Comparison of ENCODE assay signal across 8 cellular contexts in the genomic region with DNA sequence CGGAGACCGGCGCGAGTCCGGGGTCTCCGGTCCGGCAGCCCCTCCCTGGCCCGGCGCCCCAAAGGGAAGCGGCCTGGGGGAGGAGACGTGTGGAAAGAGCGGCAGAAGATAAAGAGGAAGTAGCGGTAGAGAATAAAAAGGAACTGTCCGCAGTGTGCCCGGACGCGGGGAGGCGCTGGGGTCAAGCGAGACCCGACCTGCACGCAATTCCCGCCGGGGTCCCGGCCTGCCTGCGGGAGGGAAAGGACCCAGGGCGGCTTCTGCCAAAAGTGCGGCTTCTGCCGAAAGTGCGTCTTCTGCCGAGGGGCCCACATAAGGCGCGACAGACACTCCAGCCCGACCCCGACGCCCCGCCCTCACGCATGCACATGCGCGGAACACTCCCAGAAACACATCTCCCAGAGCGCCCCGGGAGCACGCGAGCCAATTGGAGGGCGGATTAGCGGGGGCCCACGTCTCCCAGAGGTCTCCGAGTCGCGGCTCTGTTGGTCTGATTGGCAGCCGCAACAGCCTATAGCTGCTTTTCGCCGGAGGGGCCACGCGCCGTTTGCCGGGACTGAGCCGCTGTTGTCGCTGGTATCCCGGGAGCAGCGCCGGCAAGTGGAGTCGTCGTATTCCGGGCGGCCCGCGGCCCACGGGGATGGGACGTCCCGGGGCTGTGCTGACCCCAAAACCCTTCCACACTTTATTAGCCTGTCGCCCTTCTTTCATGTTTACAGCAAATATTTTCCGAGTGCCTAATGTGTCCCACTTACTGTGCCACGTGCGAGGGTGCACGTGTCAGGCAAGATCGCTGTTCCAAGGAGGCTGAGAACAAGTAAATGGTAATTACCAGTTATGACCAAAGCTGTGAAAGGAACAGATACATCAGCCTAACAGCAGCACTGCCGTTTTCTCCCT. TPM values are rescaled to one million over a fixed set of nuclear protein-coding genes. Genes with fewer than 3 reads are reported as not detected.
DNase-seq lines count a peak whose midpoint lies in the region; ATAC-seq and TF ChIP-seq lines count a peak whose summit lies in the region.

No MANE protein-coding gene starts in this region.

- H3K4me3 ChIP-seq in choroid plexus epithelial cell (ENCODE audit: low read depth, low read length) = peak overlapping the region; percentile 84

- H3K27me3 ChIP-seq in layer of hippocampus (ENCODE audit: control insufficient read depth, insufficient read depth, low read length) = no peaks in the 10 kb centered on the region

- DNase-seq in Ammon's horn (ENCODE audit: low spot score) (peak; percentile 99), NCI-H460 (ENCODE audit: extremely low read depth, low read depth) (peak; percentile 98), choroid plexus epithelial cell (ENCODE audit: low read depth) (peak; percentile 98)
- peak; percentile 91 to 97 for DNase-seq in activated CD4-positive, alpha-beta T cell treated with anti-CD3 and anti-CD28 coated beads for 24 hours (ENCODE audit: low read depth in 2 of 2)
- DNase-seq in stimulated activated CD4-positive, alpha-beta T cell treated with anti-CD3 and anti-CD28 coated beads, Interleukin-1b, Interleukin-23, amount 100 ng/mL, for 4 hours (ENCODE audit: low read depth in 2 of 2) = peak; percentile 92 to 98

- TF ChIP-seq CTCF in choroid plexus epithelial cell (conservative IDR thresholded peaks at IDR 0.05; ENCODE audit: low read depth, low read length) = peak; percentile 39

- peak overlapping the region; percentile 84 for H3K27ac ChIP-seq in layer of hippocampus (ENCODE audit: low read depth, low read length)

- peak; percentile 87 for ATAC-seq in GM19043 (IDR thresholded peaks at IDR 0.05; ENCODE audit: low read depth, unreplicated experiment)
- peak; percentile 83 for ATAC-seq in HG03432 (IDR thresholded peaks at IDR 0.05; ENCODE audit: unreplicated experiment)

RNA-seq across cellular contexts. Expression of gene MEFV, which starts 8.0 kb away (rescaled TPM):
- 0.17 TPM in 1 of 2 replicates, not detected in the other for total RNA-seq in NCI-H460 (2014; rRNA removed; shearing (Covaris generic))
- polyA plus RNA-seq in NCI-H460 (2014; cell fraction: nucleus; rRNA removed) = 0.18 TPM in 1 of 2 replicates, not detected in the other

RNA-seq across cellular contexts. Expression of gene ZNF263, which starts 18.9 kb away (rescaled TPM):
- total RNA-seq in NCI-H460 (2014; rRNA removed; shearing (Covaris generic)) = 59.5 and 60.9 TPM in 2 replicates
- 112 and 138 TPM in 2 replicates for polyA plus RNA-seq in NCI-H460 (2014; cell fraction: nucleus; rRNA removed)

RNA-seq across cellular contexts. Expression of gene ZNF200, which starts 29.4 kb away (rescaled TPM):
- total RNA-seq in NCI-H460 (2014; rRNA removed; shearing (Covaris generic)) = 11.9 and 14.5 TPM in 2 replicates
- polyA plus RNA-seq in NCI-H460 (2014; cell fraction: nucleus; rRNA removed) = 18.6 and 25.3 TPM in 2 replicates

RNA-seq across cellular contexts. Expression of gene TIGD7, which starts 40.8 kb away (rescaled TPM):
- 9.4 and 9.7 TPM in 2 replicates for total RNA-seq in NCI-H460 (2014; rRNA removed; shearing (Covaris generic))
- polyA plus RNA-seq in NCI-H460 (2014; cell fraction: nucleus; rRNA removed) = 10.9 and 17.4 TPM in 2 replicates

RNA-seq across cellular contexts. Expression of gene ZNF75A, which starts 40.9 kb away (rescaled TPM):
- 18.1 and 24.9 TPM in 2 replicates for total RNA-seq in NCI-H460 (2014; rRNA removed; shearing (Covaris generic))
- polyA plus RNA-seq in NCI-H460 (2014; cell fraction: nucleus; rRNA removed) = 21.9 and 31.3 TPM in 2 replicates

Comparison
In these comparisons a context has a peak if more than half of its experiments do, and no peak if none do; other contexts are left out.
1. Peak in every context shown above with its lines: DNase-seq, ATAC-seq, H3K4me3 ChIP-seq and H3K27ac ChIP-seq.